In genomic region chr9:70405808-70406445, GRCh38 we compare ENCODE assay signal across 1 cellular context.
TF ChIP-seq lines count a peak whose summit lies in the region.

No MANE protein-coding gene starts in this region.

TF ChIP-seq in GM12878, 131 proteins besides CTCF, POLR2A, EP300 and RAD21 (continued from another document):
- 0 out of 2 replicates have a peak, but pooled peaks have one; percentile 48 for TF ChIP-seq ZNF687 (IDR thresholded peaks at IDR 0.05)
TF ChIP-seq in GM12878: peak in this region for 2.
